ENCODE assay signal across 8 cellular contexts in genomic region chr1:44675186-44675585, GRCh38. TPM values are rescaled to one million over a fixed set of nuclear protein-coding genes. Genes with fewer than 3 reads are reported as not detected.
A peak's percentile ranks its signal among the peaks of the same experiment; 100 is the strongest.
DNase-seq lines count a peak whose midpoint lies in the region; ATAC-seq and TF ChIP-seq lines count a peak whose summit lies in the region.

No MANE protein-coding gene starts in this region.

- no peaks in the 10 kb centered on the region for H3K27me3 ChIP-seq in CD4-positive, alpha-beta memory T cell (ENCODE audit: insufficient read depth, low read length)
- H3K27me3 ChIP-seq in OCI-LY3 (ENCODE audit: low read depth, low read length) (no peaks in the 10 kb centered on the region), fibroblast of lung (ENCODE audit: control insufficient read depth, insufficient read depth, low read length) (no peaks in the 10 kb centered on the region)

- no peaks in the 10 kb centered on the region for H3K9me3 Mint-ChIP-seq in CD4-positive, alpha-beta memory T cell
- H3K9me3 Mint-ChIP-seq in progenitor cell of endocrine pancreas (ENCODE audit: low read depth): no peaks in the 10 kb centered on the region

- no peak for DNase-seq in CD4-positive, alpha-beta memory T cell
- DNase-seq in fibroblast of lung (ENCODE audit: low read depth in 2 of 2) (no peak), progenitor cell of endocrine pancreas (ENCODE audit: low spot score, unreplicated experiment) (no peak), occipital lobe (lab: John Stamatoyannopoulos, UW) (no peak), NCI-H2081 (lab: John Stamatoyannopoulos, UW) (no peak), SHP77 treated with DMSO at 0.1 percent for 48 hours (lab: John Stamatoyannopoulos, UW) (no peak)

- H2AFZ ChIP-seq in OCI-LY3 (ENCODE audit: low read depth, low read length) (no peak overlapping the region), fibroblast of lung (ENCODE audit: low read length) (no peak overlapping the region)

- POLR2A ChIA-PET in CD4-positive, alpha-beta memory T cell (lab: Charles Lee; ENCODE audit: partially characterized antibody): interaction anchor here (0.9 to 5.0 kb wide), 7 partner anchors 21 to 1013 kb away, joined by 3 to 64 read pairs (median 12); partner anchors contain the start of gene RNU5D-1

- no peak for ATAC-seq in GM18867 (IDR thresholded peaks at IDR 0.05; ENCODE audit: unreplicated experiment)

- H3K79me2 ChIP-seq in OCI-LY3 (ENCODE audit: low read length): no peaks in the 10 kb centered on the region
- H3K79me2 ChIP-seq in fibroblast of lung (ENCODE audit: control insufficient read depth, insufficient read depth, low read length): no peaks in the 10 kb centered on the region

- no peaks in the 10 kb centered on the region for H3K9me3 ChIP-seq in CD4-positive, alpha-beta memory T cell (ENCODE audit: control insufficient read depth in 1 of 2, low read length in 2 of 2)
- H3K9me3 ChIP-seq in OCI-LY3 (ENCODE audit: insufficient read depth, low read length) (no peaks in the 10 kb centered on the region), fibroblast of lung (ENCODE audit: control insufficient read depth, insufficient read depth, low read depth, low read length) (no peaks in the 10 kb centered on the region)

- H4K20me1 ChIP-seq in OCI-LY3 (ENCODE audit: insufficient read depth, low read length): no peaks in the 10 kb centered on the region
- H4K20me1 ChIP-seq in fibroblast of lung (ENCODE audit: control insufficient read depth, extremely low read depth, insufficient read depth, low read length): no peaks in the 10 kb centered on the region

- H3K27ac Mint-ChIP-seq in CD4-positive, alpha-beta memory T cell: peak overlapping the region; percentile 87 to 94 (median 93)
- H3K27ac Mint-ChIP-seq in progenitor cell of endocrine pancreas: no peak overlapping the region

- no peaks in the 10 kb centered on the region for H3K36me3 ChIP-seq in CD4-positive, alpha-beta memory T cell (ENCODE audit: insufficient read depth, low read length)
- H3K36me3 ChIP-seq in OCI-LY3 (replicated peaks; ENCODE audit: low read depth, low read length) (no peaks in the 10 kb centered on the region), fibroblast of lung (ENCODE audit: control insufficient read depth, insufficient read depth, low read length) (no peaks in the 10 kb centered on the region)

- H3K4me2 ChIP-seq in OCI-LY3 (ENCODE audit: low read length) (peak overlapping the region; percentile 71), fibroblast of lung (ENCODE audit: extremely low read depth, insufficient read depth, low read length) (peak overlapping the region; percentile 84)

- H3K27me3 Mint-ChIP-seq in CD4-positive, alpha-beta memory T cell: no peaks in the 10 kb centered on the region
- no peaks in the 10 kb centered on the region for H3K27me3 Mint-ChIP-seq in progenitor cell of endocrine pancreas

- intact Hi-C loops in CD4-positive, alpha-beta memory T cell (cut with micrococcal nuclease): loop anchor here (2.0 kb wide), 2 partner anchors 56 to 1012 kb away; partner anchors contain the start of genes GPBP1L1 and RNU5D-1

- H3K4me1 Mint-ChIP-seq in CD4-positive, alpha-beta memory T cell: peaks cover 11 to 31% (median 23%) of the 10 kb centered on the region in 4 donors
- H3K4me1 Mint-ChIP-seq in progenitor cell of endocrine pancreas (ENCODE audit: low read depth): peaks cover 15% of the 10 kb centered on the region

- peaks cover 2 to 3% of the 10 kb centered on the region in 2 donors for H3K36me3 Mint-ChIP-seq in CD4-positive, alpha-beta memory T cell
- peaks cover 5% of the 10 kb centered on the region for H3K36me3 Mint-ChIP-seq in progenitor cell of endocrine pancreas (ENCODE audit: insufficient read depth)

- peaks cover 25% of the 10 kb centered on the region for H3K4me1 ChIP-seq in CD4-positive, alpha-beta memory T cell (ENCODE audit: insufficient read depth, low read length)
- H3K4me1 ChIP-seq in OCI-LY3 (ENCODE audit: low read length) (peaks cover 25% of the 10 kb centered on the region), fibroblast of lung (ENCODE audit: control insufficient read depth, extremely low read depth, insufficient read depth, low read length) (peaks cover 16% of the 10 kb centered on the region)

- CTCF ChIA-PET in CD4-positive, alpha-beta memory T cell (lab: Charles Lee; ENCODE audit: partially characterized antibody): interaction anchor here (0.9 to 3.5 kb wide), 4 partner anchors 10 to 628 kb away, joined by 3 to 16 read pairs (median 5); no protein-coding TSS in a partner anchor

- H3K27ac ChIP-seq in CD4-positive, alpha-beta memory T cell (ENCODE audit: low read depth, low read length): no peak overlapping the region
- H3K27ac ChIP-seq in OCI-LY3 (ENCODE audit: low read length): no peak overlapping the region
- H3K27ac ChIP-seq in fibroblast of lung (ENCODE audit: insufficient read depth, low read length): peak overlapping the region; percentile 83

- peak overlapping the region; percentile 65; the same call in 1 of the 2 replicates for H3K9ac ChIP-seq in OCI-LY3 (ENCODE audit: low read length)
- H3K9ac ChIP-seq in fibroblast of lung (ENCODE audit: insufficient read depth, low read length): no peak overlapping the region

- H3K4me3 Mint-ChIP-seq in CD4-positive, alpha-beta memory T cell: peak overlapping the region in 6 of 8 donors; percentile 89 to 95 (median 90)
- peak overlapping the region; percentile 93 for H3K4me3 Mint-ChIP-seq in progenitor cell of endocrine pancreas (ENCODE audit: low read depth)

- no peak for TF ChIP-seq CTCF in OCI-LY3 (IDR thresholded peaks at IDR 0.05; ENCODE audit: low read depth, low read length)
- no peak for TF ChIP-seq CTCF in fibroblast of lung (conservative IDR thresholded peaks at IDR 0.05 in 1 of 2, IDR thresholded peaks at IDR 0.05 in 1 of 2; ENCODE audit: low read depth in 1 of 2, low read length in 2 of 2)
- no peak for TF ChIP-seq CTCF in progenitor cell of endocrine pancreas (IDR thresholded peaks at IDR 0.05; ENCODE audit: unreplicated experiment)

- H3K4me3 ChIP-seq in CD4-positive, alpha-beta memory T cell (ENCODE audit: low read length in 2 of 2): no peak overlapping the region
- H3K4me3 ChIP-seq in OCI-LY3 (ENCODE audit: low read length) (peak overlapping the region; percentile 97), fibroblast of lung (replicated peaks in 1 of 4; ENCODE audit: control extremely low read depth in 1 of 4, insufficient read depth in 1 of 4, low read depth in 3 of 4, low read length in 4 of 4) (peak overlapping the region; percentile 20 to 72 (median 58))

RNA-seq across cellular contexts. Expression of gene ARMH1, which starts 0.7 kb away (rescaled TPM):
- 10 to 100 TPM; 64.0 to 74.5 TPM for total RNA-seq in CD4-positive, alpha-beta memory T cell
- 10 to 100 TPM; 26.0 to 30.4 TPM for polyA plus RNA-seq in CD4-positive, alpha-beta memory T cell
- total RNA-seq in fibroblast of lung: 2.3 and 6.4 TPM in 2 replicates
- polyA plus RNA-seq in fibroblast of lung: 0.75 and 2.4 TPM in 2 replicates
- polyA plus RNA-seq in fibroblast of lung (2012): 0.27 and 1.0 TPM in 2 replicates
- not detected in 2 replicates for polyA minus RNA-seq in fibroblast of lung (ENCODE audit: low replicate concordance)
- 14.9 and 15.0 TPM in 2 replicates for total RNA-seq in progenitor cell of endocrine pancreas
- 2.8 TPM for total RNA-seq in occipital lobe

RNA-seq across cellular contexts. Expression of gene TMEM53, which starts 0.9 kb away (rescaled TPM):
- total RNA-seq in CD4-positive, alpha-beta memory T cell: 1 to 10 TPM; 1.7 to 2.2 TPM
- polyA plus RNA-seq in CD4-positive, alpha-beta memory T cell: 1 to 10 TPM; 3.5 to 5.7 TPM
- total RNA-seq in fibroblast of lung (5.6 and 8.1 TPM in 2 replicates), progenitor cell of endocrine pancreas (11.8 and 13.9 TPM in 2 replicates), occipital lobe (3.7 TPM)
- 11.6 and 12.4 TPM in 2 replicates for polyA plus RNA-seq in fibroblast of lung
- 16.4 and 16.8 TPM in 2 replicates for polyA plus RNA-seq in fibroblast of lung (2012)
- polyA minus RNA-seq in fibroblast of lung (ENCODE audit: low replicate concordance): 15.9 and 37.0 TPM in 2 replicates

RNA-seq across cellular contexts. Expression of gene RNU5D-1, which starts 55.8 kb away (rescaled TPM):
- not detected for total RNA-seq in CD4-positive, alpha-beta memory T cell
- not detected for polyA plus RNA-seq in CD4-positive, alpha-beta memory T cell
- total RNA-seq in fibroblast of lung (not detected in 2 replicates), progenitor cell of endocrine pancreas (not detected in 2 replicates), occipital lobe (not detected)
- not detected in 2 replicates for polyA plus RNA-seq in fibroblast of lung
- not detected in 2 replicates for polyA plus RNA-seq in fibroblast of lung (2012)
- polyA minus RNA-seq in fibroblast of lung (ENCODE audit: low replicate concordance): under 0.01 TPM in 1 of 2 replicates, not detected in the other

Comparison
In these comparisons a context has a peak if more than half of its experiments do, and no peak if none do; other contexts are left out.
1. H3K4me3 ChIP-seq: peak in OCI-LY3 (single experiment) and fibroblast of lung (4 of 4); none in CD4-positive, alpha-beta memory T cell (0 of 2).